1 cellular context compared by ENCODE assay signal in genomic region chr2:59589881-59590280, GRCh38.
TF ChIP-seq lines count a peak whose summit lies in the region.

No MANE protein-coding gene starts in this region.

TF ChIP-seq in H1, 55 proteins besides CTCF, POLR2A, EP300 and RAD21 (continued from another document):
- TF ChIP-seq CHD7 (IDR thresholded peaks at IDR 0.05; ENCODE audit: insufficient replicate concordance, low read length) (no peak), GABPA (IDR thresholded peaks at IDR 0.05; ENCODE audit: borderline replicate concordance, insufficient read depth, low read length) (no peak), BACH1 (IDR thresholded peaks at IDR 0.05; ENCODE audit: low read length) (no peak), POLR2AphosphoS5 (IDR thresholded peaks at IDR 0.05; ENCODE audit: low read depth, low read length) (no peak), CBX8 (IDR thresholded peaks at IDR 0.05; ENCODE audit: borderline replicate concordance, low read depth, low read length) (no peak), SP1 (IDR thresholded peaks at IDR 0.05; ENCODE audit: low read depth, low read length) (no peak), TBP (IDR thresholded peaks at IDR 0.05; ENCODE audit: low read depth, low read length) (no peak)
